8 cellular contexts compared by ENCODE assay signal in the genomic region with DNA sequence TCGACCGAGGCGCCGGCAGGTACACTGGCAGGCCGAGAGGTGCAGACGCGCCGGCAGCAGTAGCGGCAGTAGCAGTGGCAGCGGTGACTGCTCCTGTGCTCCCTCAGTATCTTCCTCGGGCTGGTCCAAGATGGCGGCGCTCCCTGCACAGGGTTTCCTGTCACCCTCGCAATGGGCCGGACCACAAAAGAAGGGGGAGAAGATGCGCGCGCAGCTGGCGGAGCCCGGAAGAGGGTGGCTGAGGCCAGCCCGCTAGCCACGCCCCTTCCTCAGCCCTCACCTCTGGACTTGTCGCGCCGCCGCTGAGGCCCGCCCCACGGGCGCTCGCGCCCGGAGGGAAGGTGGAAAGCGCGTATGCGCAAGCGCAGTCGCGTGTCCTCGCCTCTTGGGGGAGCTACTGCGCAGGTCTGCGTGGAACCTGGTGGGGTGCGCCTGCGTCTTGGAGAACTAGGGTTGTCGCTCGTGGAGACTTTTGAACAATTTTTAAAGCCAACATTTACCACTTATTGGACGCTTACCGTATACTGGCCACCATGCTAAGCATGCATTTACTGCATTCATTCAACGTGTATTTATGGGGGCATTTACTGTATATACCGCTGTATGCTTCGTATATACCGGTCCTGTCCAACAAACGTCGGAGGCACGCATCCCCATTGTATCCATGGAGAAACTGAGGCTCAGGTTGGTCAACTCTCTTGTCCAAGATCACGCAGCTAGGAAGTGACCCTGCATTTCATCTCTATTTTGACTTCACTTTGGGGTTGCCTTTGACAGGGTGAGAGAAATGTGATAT. TPM values are rescaled to one million over a fixed set of nuclear protein-coding genes. Genes with fewer than 3 reads are reported as not detected.
DNase-seq lines count a peak whose midpoint lies in the region; ATAC-seq and TF ChIP-seq lines count a peak whose summit lies in the region.

A gene (minus strand): TSS at position 132 of the 796 bp plus-strand sequence. CDS start 8,457 bp downstream, outside the sequence.

- ATAC-seq in GM18511 (IDR thresholded peaks at IDR 0.05; ENCODE audit: unreplicated experiment) (peak; percentile 84), HG03039 (IDR thresholded peaks at IDR 0.05; ENCODE audit: unreplicated experiment) (peak; percentile 80)

- H3K79me2 ChIP-seq in hepatocyte: peaks cover 46% of the 10 kb centered on the region

- peak within 1 kb of the TSS; percentile 94 for H3K4me2 ChIP-seq in hepatocyte

- peak within 1 kb of the TSS; percentile 88 for H3K27ac ChIP-seq in 22Rv1
- peak within 1 kb of the TSS; percentile 96 for H3K27ac ChIP-seq in hepatocyte

- H3K4me1 ChIP-seq in hepatocyte (ENCODE audit: insufficient read depth): peaks cover 31% of the 10 kb centered on the region

- no peaks in the 10 kb centered on the region for H3K9me3 ChIP-seq in hepatocyte (ENCODE audit: low read depth)

- no peaks in the 10 kb centered on the region for H3K36me3 ChIP-seq in hepatocyte (replicated peaks; ENCODE audit: insufficient read depth, low read depth)

- H2AFZ ChIP-seq in hepatocyte: peak within 1 kb of the TSS; percentile 78

- peak within 1 kb of the TSS; percentile 90 for H3K4me3 ChIP-seq in hepatocyte

- DNase-seq in NCI-H2081 (lab: John Stamatoyannopoulos, UW) (peak; percentile 98 to 99), T1000 (lab: John Stamatoyannopoulos, UW) (peak; percentile 97), astrocyte of the hippocampus (ENCODE audit: low read depth, low spot score) (peak; percentile 100), hepatocyte (ENCODE audit: low spot score) (peak; percentile 100), retina (peak; percentile 99)

- 6% methylated on average over 44 of the region's 55 CpGs for WGBS in hepatocyte (ENCODE audit: low lambda C conversion rate, missing lambda C conversion rate)

- no peaks in the 10 kb centered on the region for H3K27me3 ChIP-seq in hepatocyte

- H3K9me2 ChIP-seq in hepatocyte (replicated peaks; ENCODE audit: insufficient read depth): no peaks in the 10 kb centered on the region

- H4K20me1 ChIP-seq in hepatocyte (ENCODE audit: insufficient read depth, poor library complexity, severe bottlenecking): peaks cover 41% of the 10 kb centered on the region

- TF ChIP-seq CTCF in 22Rv1 (IDR thresholded peaks at IDR 0.05): peak; percentile 86
- TF ChIP-seq CTCF in hepatocyte (IDR thresholded peaks at IDR 0.05; ENCODE audit: poor library complexity): peak; percentile 60

RNA-seq across cellular contexts. Expression of the gene that starts here (rescaled TPM):
- total RNA-seq in hepatocyte: 58.7 and 59.0 TPM in 2 replicates
- polyA plus RNA-seq in hepatocyte: 54.8 and 61.9 TPM in 2 replicates

Comparison
In these comparisons a context has a peak if more than half of its experiments do, and no peak if none do; other contexts are left out.
1. Peak in every context shown above with its lines: DNase-seq, ATAC-seq, H3K4me3 ChIP-seq and H3K27ac ChIP-seq.